8 cellular contexts compared by ENCODE assay signal in genomic region chr19:50607874-50608785, GRCh38. TPM values are rescaled to one million over a fixed set of nuclear protein-coding genes. Genes with fewer than 3 reads are reported as not detected.
DNase-seq lines count a peak whose midpoint lies in the region; FAIRE-seq and TF ChIP-seq lines count a peak whose summit lies in the region.

No MANE protein-coding gene starts in this region.

- peak; percentile 20; the same call in 1 of the 2 replicates for TF ChIP-seq CTCF in RWPE1 (conservative IDR thresholded peaks at IDR 0.05; ENCODE audit: low read depth)
- peak; percentile 87 for TF ChIP-seq CTCF in glutamatergic neuron (IDR thresholded peaks at IDR 0.05; ENCODE audit: partially characterized antibody, unreplicated experiment)
- peak; percentile 37 for TF ChIP-seq CTCF in parathyroid adenoma (IDR thresholded peaks at IDR 0.05)
- TF ChIP-seq CTCF in vagina (IDR thresholded peaks at IDR 0.05) = peak in 1 of 3 experiments; percentile 9

- no peak overlapping the region for H3K9ac ChIP-seq in parathyroid adenoma

- no peaks in the 10 kb centered on the region for H3K36me3 ChIP-seq in parathyroid adenoma (ENCODE audit: control insufficient read depth, insufficient read depth, low read length)
- no peaks in the 10 kb centered on the region for H3K36me3 ChIP-seq in vagina

- DNase-seq in DMS53 (lab: John Stamatoyannopoulos, UW) (peak; percentile 19), DMS53 treated with DMSO at 0.1 percent for 48 hours (lab: John Stamatoyannopoulos, UW; ENCODE audit: unreplicated experiment) (no peak), RWPE1 (ENCODE audit: low spot score) (peak; percentile 81), activated gamma-delta T cell (lab: John Stamatoyannopoulos, UW) (peak; percentile 26), glutamatergic neuron (peak; percentile 99), urothelium cell line (ENCODE audit: low spot score) (peak; percentile 56), vagina (ENCODE audit: extremely low spot score in 2 of 2) (no peak)

- H3K4me1 Mint-ChIP-seq in glutamatergic neuron (ENCODE audit: low read depth, unreplicated experiment) = peaks cover 2% of the 10 kb centered on the region

- intact Hi-C loops in vagina (cut with DNase I) = no loop called here

- POLR2A ChIA-PET in RWPE1 (lab: Yijun Ruan, JAX; ENCODE audit: low non-redundant PET) = interaction anchor here (0.7 kb wide), 1 partner anchor 48 kb away, joined by 3 read pairs; no protein-coding TSS in a partner anchor

- H3K27ac ChIP-seq in RWPE1 (no peak overlapping the region), parathyroid adenoma (no peak overlapping the region), vagina (no peak overlapping the region)

- H3K79me2 ChIP-seq in parathyroid adenoma = no peaks in the 10 kb centered on the region

- H3K4me3 Mint-ChIP-seq in glutamatergic neuron (ENCODE audit: unreplicated experiment) = peak overlapping the region; percentile 78

- H3K27ac Mint-ChIP-seq in glutamatergic neuron (ENCODE audit: unreplicated experiment) = no peak overlapping the region

- H3K4me3 ChIP-seq in parathyroid adenoma (ENCODE audit: low read depth, low read length) (peak overlapping the region; percentile 36), vagina (no peak overlapping the region)

- no peak overlapping the region for H2AFZ ChIP-seq in parathyroid adenoma

- no peaks in the 10 kb centered on the region for H3K4me1 ChIP-seq in parathyroid adenoma
- H3K4me1 ChIP-seq in vagina = no peaks in the 10 kb centered on the region

- peaks cover 2% of the 10 kb centered on the region for H3K9me3 Mint-ChIP-seq in glutamatergic neuron (ENCODE audit: unreplicated experiment)

- peak overlapping the region; percentile 52 for H3K4me2 ChIP-seq in parathyroid adenoma (ENCODE audit: low read length)

- H3K27me3 Mint-ChIP-seq in glutamatergic neuron (ENCODE audit: unreplicated experiment) = peaks cover 9% of the 10 kb centered on the region

- FAIRE-seq in urothelium cell line (lab: Jason Lieb, UNC) = no peak

- H3K27me3 ChIP-seq in parathyroid adenoma (ENCODE audit: control insufficient read depth, insufficient read depth, low read length) (no peaks in the 10 kb centered on the region), vagina (no peaks in the 10 kb centered on the region)

- no peak for TF ChIP-seq POLR2A in vagina (IDR thresholded peaks at IDR 0.05)

- H3K9me3 ChIP-seq in parathyroid adenoma (ENCODE audit: control insufficient read depth, low read length) (no peaks in the 10 kb centered on the region), vagina (no peaks in the 10 kb centered on the region)

- H3K36me3 Mint-ChIP-seq in glutamatergic neuron (ENCODE audit: unreplicated experiment) = peaks cover 8% of the 10 kb centered on the region

- CTCF ChIA-PET in RWPE1 (lab: Yijun Ruan, JAX) = interaction anchor here (0.6 to 1.5 kb wide), 4 partner anchors 15 to 174 kb away, joined by 3 to 5 read pairs (median 4); no protein-coding TSS in a partner anchor

RNA-seq across cellular contexts. Expression of gene SYT3, which starts 31.6 kb away (rescaled TPM):
- total RNA-seq in glutamatergic neuron (ENCODE audit: unreplicated experiment) (15.6 TPM), vagina (2.5 TPM)

RNA-seq across cellular contexts. Expression of gene LRRC4B, which starts 39.9 kb away (rescaled TPM):
- total RNA-seq in glutamatergic neuron (ENCODE audit: unreplicated experiment) (28.5 TPM), vagina (17.9 TPM)

RNA-seq across cellular contexts. Expression of gene C19orf81, which starts 41.1 kb away (rescaled TPM):
- total RNA-seq in glutamatergic neuron (ENCODE audit: unreplicated experiment) (10.4 TPM), vagina (not detected)

Comparison
In these comparisons a context has a peak if more than half of its experiments do, and no peak if none do; other contexts are left out.
1. DNase-seq: peak in DMS53 (single experiment), RWPE1 (single experiment), activated gamma-delta T cell (single experiment), glutamatergic neuron (single experiment) and urothelium cell line (single experiment); none in DMS53 treated with DMSO at 0.1 percent for 48 hours (single experiment) and vagina (0 of 2).
2. RNA of gene C19orf81, which starts 41.1 kb away (total RNA-seq): 10.4 TPM in glutamatergic neuron (single experiment); not detected in vagina (single experiment); every median in the first group is over 10 times any median in the second.